20 cellular contexts compared by ENCODE assay signal in the genomic region with DNA sequence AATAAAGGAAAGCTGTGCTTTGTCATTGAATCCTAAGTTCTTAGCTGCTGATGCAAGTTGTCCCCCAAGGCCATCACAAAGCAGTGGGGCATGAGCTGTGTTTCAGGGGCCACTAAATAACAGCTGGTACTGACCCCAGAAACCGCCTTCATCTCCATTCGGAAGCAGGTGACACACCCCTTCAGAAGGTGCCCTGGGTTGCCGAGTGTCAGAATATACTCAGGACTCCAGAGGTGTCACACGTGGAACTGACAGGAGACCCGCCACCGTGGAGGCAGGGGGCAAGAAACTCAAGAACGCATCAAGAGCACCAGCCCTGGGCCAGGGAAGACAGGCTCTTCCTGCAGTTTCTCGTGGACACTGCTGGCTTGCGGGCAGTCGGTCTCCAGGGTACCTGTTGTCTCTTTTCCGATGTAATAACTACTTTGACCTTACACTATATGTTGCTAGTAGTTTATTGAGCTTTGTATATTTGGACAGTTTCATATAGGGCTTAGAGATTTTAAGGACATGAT. TPM values are rescaled to one million over a fixed set of nuclear protein-coding genes. Genes with fewer than 3 reads are reported as not detected.
DNase-seq lines count a peak whose midpoint lies in the region; ATAC-seq, FAIRE-seq and TF ChIP-seq lines count a peak whose summit lies in the region.
"Had no signal": no experiment of that assay in that cellular context is flagged by ENCODE, and none has a peak within 500 bp of the region (broad histone marks: within the 10 kb centered on the region; RNA-seq: fewer than 3 reads in every experiment).

No MANE protein-coding gene starts in this region.

- ATAC-seq in omental fat pad (ENCODE audit: low FRiP score) (peak; percentile 5), GM18858 (IDR thresholded peaks at IDR 0.05; ENCODE audit: unreplicated experiment) (no peak), HG02840 (IDR thresholded peaks at IDR 0.05; ENCODE audit: low FRiP score, unreplicated experiment) (no peak)

- DNase-seq in HTR-8/SVneo (ENCODE audit: insufficient read length, low spot score): no peak
- no peak for DNase-seq in dorsolateral prefrontal cortex
- DNase-seq in omental fat pad (ENCODE audit: low spot score): no peak
- DNase-seq in activated gamma-delta T cell treated with Interleukin-2 at 50 U/mL for 16 hours: no peak
- DNase-seq in posterior vena cava (ENCODE audit: low spot score): no peak
- DNase-seq: C1 segment of cervical spinal cord; CD4-positive, alpha-beta T cell; DMS153; DMS79 treated with DMSO at 0.1 percent for 48 hours; EL; HCEC 1CT; HFFc6; IMR-90 had no signal

- intact Hi-C loops in dorsolateral prefrontal cortex (cut with DNase I) (no loop called here), posterior vena cava (cut with DNase I) (no loop called here)

- H3K4me3 ChIP-seq in dorsolateral prefrontal cortex: no peak overlapping the region

- no peaks in the 10 kb centered on the region for H3K27me3 ChIP-seq in dorsolateral prefrontal cortex

- TF ChIP-seq CTCF in dorsolateral prefrontal cortex (IDR thresholded peaks at IDR 0.05 in 54 of 56, conservative IDR thresholded peaks at IDR 0.05 in 2 of 56; ENCODE audit: low read depth in 1 of 56, partially characterized antibody in 56 of 56) (no peak), omental fat pad (IDR thresholded peaks at IDR 0.05) (no peak)

- H3K27ac ChIP-seq in dorsolateral prefrontal cortex: peak overlapping the region in 55 of 59 donors; percentile 23 to 100 (median 83)
- H3K27ac ChIP-seq: HL-60 had no signal

- FAIRE-seq in HTR-8/SVneo (lab: Jason Lieb, UNC): peak; percentile 62
- FAIRE-seq: A204.1, D721Med, GM12891, GM19239 had no signal

RNA-seq across cellular contexts. Expression of a gene that starts 41.5 kb away (rescaled TPM):
- total RNA-seq in dorsolateral prefrontal cortex: 10 to 100 TPM; 19.2 to 62.5 (median 34.1) TPM
- 100 to 1,000 TPM in 2 of 4 donors, 10 to 100 TPM in 2; 30.9 to 139 (median 78.8) TPM for total RNA-seq in omental fat pad
- total RNA-seq in posterior vena cava: 10 to 100 TPM; 16.7 to 22.5 TPM
